Comparison of ENCODE assay signal across 22 cellular contexts in the genomic region with DNA sequence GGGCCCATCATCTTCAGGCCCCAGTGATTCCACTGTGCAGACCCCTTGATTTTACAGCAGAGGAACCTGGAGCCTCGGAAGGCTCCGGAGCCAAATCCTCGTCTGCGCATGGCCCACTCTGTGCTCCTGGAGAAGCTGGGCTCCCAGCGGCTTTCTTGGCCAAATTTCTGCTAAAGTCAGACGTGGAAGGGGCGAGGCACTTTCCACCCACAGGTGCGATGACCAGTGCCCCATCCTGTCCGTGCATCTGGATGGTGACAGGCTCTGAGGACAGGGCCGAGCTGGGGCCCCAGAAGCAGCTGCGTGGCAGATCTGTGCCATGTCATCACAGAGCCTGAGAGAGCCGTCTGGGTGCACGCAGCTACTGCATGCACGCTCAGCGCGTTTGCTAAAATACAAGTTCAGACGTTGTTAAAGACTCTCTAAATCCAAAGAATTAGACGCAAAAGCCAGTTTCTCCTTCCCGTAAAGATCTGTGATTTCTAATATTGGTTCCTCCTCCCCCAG. TPM values are rescaled to one million over a fixed set of nuclear protein-coding genes. Genes with fewer than 3 reads are reported as not detected.
"Had no signal": no experiment of that assay in that cellular context is flagged by ENCODE, and none has a peak within 500 bp of the region (broad histone marks: within the 10 kb centered on the region; RNA-seq: fewer than 3 reads in every experiment).

No MANE protein-coding gene starts in this region.

- H3K9me3 ChIP-seq: MG63, SJSA1 had no signal

- H3K4me1 ChIP-seq: SJSA1 had no signal

- H3K27me3 ChIP-seq: MG63 had no signal

- H3K27ac ChIP-seq: RWPE1, SJSA1, SK-N-MC had no signal

- H3K36me3 ChIP-seq: MG63, SJSA1 had no signal

- ATAC-seq: PC-3 had no signal

- DNase-seq: IMR-90, Karpas-422, KG1, MG63, NCI-H1092, NCI-H1105 treated with DMSO at 0.1 percent for 48 hours, NCI-H1417 treated with DMSO at 0.1 percent for 48 hours, NCI-H146, NCI-H1694 treated with DMSO at 0.1 percent for 48 hours, NCI-H1930, NCI-H2081, NCI-H2107, NCI-H2227 treated with DMSO at 0.1 percent for 48 hours, NCI-H524, NCI-H69, NCI-H774, PC-3, SIG-M5 had no signal

- H3K4me3 ChIP-seq: MG63, SJSA1, SK-N-MC had no signal

RNA-seq across cellular contexts. Expression of a gene that starts 57.2 kb away (rescaled TPM):
- total RNA-seq: HT-29 had no signal
